ENCODE assay signal across 1 cellular context in genomic region chr11:1754376-1755150, GRCh38.
A peak's percentile ranks its signal among the peaks of the same experiment; 100 is the strongest.
TF ChIP-seq lines count a peak whose summit lies in the region.

No MANE protein-coding gene starts in this region.

TF ChIP-seq in K562, 482 proteins besides CTCF, POLR2A, EP300 and RAD21:
- TF ChIP-seq HDAC1 (IDR thresholded peaks at IDR 0.05) (0 out of 4 replicates have a peak, but pooled peaks of 1 of the 2 experiments have one; percentile 20), BCL6 (CRISPR knock-in tag; IDR thresholded peaks at IDR 0.05) (no peak), ZFP36 (IDR thresholded peaks at IDR 0.05; ENCODE audit: low read depth, low read length, partially characterized antibody) (peak; percentile 87)
